Comparison of ENCODE assay signal across 15 cellular contexts in genomic region chr5:44402084-44402483, GRCh38. TPM values are rescaled to one million over a fixed set of nuclear protein-coding genes. Genes with fewer than 3 reads are reported as not detected.
"Had no signal": no experiment of that assay in that cellular context is flagged by ENCODE, and none has a peak within 500 bp of the region (broad histone marks: within the 10 kb centered on the region; RNA-seq: fewer than 3 reads in every experiment).

No MANE protein-coding gene starts in this region.

- H3K9me3 Mint-ChIP-seq: activated CD4-positive, alpha-beta memory T cell treated with anti-CD3 and anti-CD28 coated beads for 36 hours; activated T-helper 2 cell treated with anti-CD3 and anti-CD28 coated beads, Interferon-gamma antibody, Interleukin-2, Interleukin-4, amounts not matched to agents 10 μg/mL and 5 μg/mL and 100 μg/mL, durations not matched to agents 14 hours and 24 hours and 36 hours; type B pancreatic cell had no signal

- H3K27me3 Mint-ChIP-seq: activated CD4-positive, alpha-beta memory T cell treated with anti-CD3 and anti-CD28 coated beads for 36 hours; central memory CD8-positive, alpha-beta T cell; type B pancreatic cell had no signal

- DNase-seq: activated CD4-positive, alpha-beta memory T cell treated with anti-CD3 and anti-CD28 coated beads for 36 hours; activated CD4-positive, alpha-beta T cell treated with anti-CD3 and anti-CD28 coated beads for 1 hour; activated naive CD4-positive, alpha-beta T cell treated with Interleukin-2 at 50 U/mL for 16 hours; colonic mucosa; foreskin keratinocyte; hypothalamus; natural killer cell; ovary; psoas muscle; right cardiac atrium; testis had no signal

- H3K36me3 Mint-ChIP-seq: activated CD4-positive, alpha-beta memory T cell treated with anti-CD3 and anti-CD28 coated beads for 36 hours; type B pancreatic cell had no signal

- H3K4me3 Mint-ChIP-seq: activated CD4-positive, alpha-beta memory T cell treated with anti-CD3 and anti-CD28 coated beads for 36 hours; central memory CD8-positive, alpha-beta T cell; natural killer cell; type B pancreatic cell had no signal

- ATAC-seq: foreskin keratinocyte, natural killer cell, psoas muscle, right cardiac atrium had no signal

- H3K4me1 Mint-ChIP-seq: central memory CD8-positive, alpha-beta T cell; natural killer cell had no signal

- H3K27ac Mint-ChIP-seq: activated CD4-positive, alpha-beta memory T cell treated with anti-CD3 and anti-CD28 coated beads for 36 hours; activated T-helper 2 cell treated with anti-CD3 and anti-CD28 coated beads, Interferon-gamma antibody, Interleukin-2, Interleukin-4, amounts not matched to agents 10 μg/mL and 5 μg/mL and 100 μg/mL, durations not matched to agents 14 hours and 24 hours and 36 hours; natural killer cell; type B pancreatic cell had no signal

RNA-seq across cellular contexts. Expression of gene FGF10, which starts 12.9 kb away (rescaled TPM):
- total RNA-seq: activated CD4-positive, alpha-beta memory T cell treated with anti-CD3 and anti-CD28 coated beads for 36 hours; activated T-helper 2 cell treated with anti-CD3 and anti-CD28 coated beads, Interferon-gamma antibody, Interleukin-2, Interleukin-4, amounts not matched to agents 10 μg/mL and 5 μg/mL and 100 μg/mL, durations not matched to agents 14 hours and 24 hours and 36 hours; epithelial cell of proximal tubule; foreskin keratinocyte; natural killer cell had no signal
